8 cellular contexts compared by ENCODE assay signal in genomic region chr1:38992450-38993111, GRCh38. TPM values are rescaled to one million over a fixed set of nuclear protein-coding genes. Genes with fewer than 3 reads are reported as not detected.
A peak's percentile ranks its signal among the peaks of the same experiment; 100 is the strongest.
DNase-seq lines count a peak whose midpoint lies in the region; ATAC-seq and TF ChIP-seq lines count a peak whose summit lies in the region.

No MANE protein-coding gene starts in this region.

- H3K36me3 ChIP-seq in NT2/D1 (ENCODE audit: insufficient read depth, insufficient read length, low read length) (peaks cover 56% of the 10 kb centered on the region), prostate gland (no peaks in the 10 kb centered on the region)

- H3K4me3 ChIP-seq in NT2/D1 (ENCODE audit: insufficient read length, low read depth) (peak overlapping the region; percentile 96), epithelial cell of proximal tubule (ENCODE audit: low read depth, low read length) (peak overlapping the region; percentile 98), prostate gland (peak overlapping the region; percentile 99 to 100)

- DNase-seq in GM10266 (ENCODE audit: extremely low spot score) = peak; percentile 18
- no peak for DNase-seq in NT2/D1 (ENCODE audit: low read depth, low spot score)
- no peak for DNase-seq in epithelial cell of proximal tubule (ENCODE audit: low read depth)
- no peak for DNase-seq in prostate gland (ENCODE audit: low spot score)
- DNase-seq in mucosa of gallbladder (ENCODE audit: low spot score) = no peak
- DNase-seq in GM03348 (ENCODE audit: low spot score) = no peak
- DNase-seq in amygdala (lab: John Stamatoyannopoulos, UW) = no peak

- ATAC-seq in HG03039 (IDR thresholded peaks at IDR 0.05; ENCODE audit: unreplicated experiment) = no peak

- no peak for TF ChIP-seq POLR2A in prostate gland (IDR thresholded peaks at IDR 0.05)

- peaks cover 2% of the 10 kb centered on the region for H3K4me1 ChIP-seq in NT2/D1 (ENCODE audit: insufficient read depth, insufficient read length)
- peaks cover 6% of the 10 kb centered on the region for H3K4me1 ChIP-seq in prostate gland (replicated peaks)

- intact Hi-C loops in prostate gland (cut with DNase I) = loop anchor here (5.0 kb wide), 1 partner anchor 135 kb away; the partner anchor contains the start of gene RRAGC

- H3K27ac ChIP-seq in prostate gland = peak overlapping the region; percentile 90 to 95

- H3K27me3 ChIP-seq in NT2/D1 (ENCODE audit: insufficient read depth, insufficient read length) (no peaks in the 10 kb centered on the region), prostate gland (replicated peaks; ENCODE audit: insufficient read depth) (no peaks in the 10 kb centered on the region)

- H3K9ac ChIP-seq in NT2/D1 (ENCODE audit: insufficient read length, low read depth) = peak overlapping the region; percentile 92

- TF ChIP-seq CTCF in GM10266 (IDR thresholded peaks at IDR 0.05; ENCODE audit: control insufficient read depth, insufficient read depth, low read depth, missing control alignments) (no peak), epithelial cell of proximal tubule (conservative IDR thresholded peaks at IDR 0.05; ENCODE audit: low read depth, low read length) (no peak), prostate gland (IDR thresholded peaks at IDR 0.05) (no peak)

- 17% methylated on average over 9 of the region's 9 CpGs for WGBS in prostate gland

- no peaks in the 10 kb centered on the region for H3K9me3 ChIP-seq in NT2/D1 (ENCODE audit: insufficient read depth, low read length)
- no peaks in the 10 kb centered on the region for H3K9me3 ChIP-seq in prostate gland

RNA-seq across cellular contexts. Expression of gene AKIRIN1, which starts 1.5 kb away (rescaled TPM):
- 33.4 and 48.3 TPM in 2 replicates for total RNA-seq in epithelial cell of proximal tubule
- 100 to 1,000 TPM in 1 of 2 donors, 10 to 100 TPM in 1; 55.7 to 108 TPM for total RNA-seq in prostate gland
- total RNA-seq in mucosa of gallbladder = 59.3 TPM

RNA-seq across cellular contexts. Expression of gene NDUFS5, which starts 33.6 kb away (rescaled TPM):
- total RNA-seq in epithelial cell of proximal tubule (525 and 889 TPM in 2 replicates), prostate gland (100 to 1,000 TPM; 310 to 473 TPM), mucosa of gallbladder (168 TPM)

RNA-seq across cellular contexts. Expression of gene RHBDL2, which starts 51.0 kb away (rescaled TPM):
- total RNA-seq in epithelial cell of proximal tubule (0.07 TPM in 1 of 2 replicates, not detected in the other), prostate gland (1 to 10 TPM; 3.5 to 7.7 TPM), mucosa of gallbladder (5.6 TPM)
